In the genomic region with DNA sequence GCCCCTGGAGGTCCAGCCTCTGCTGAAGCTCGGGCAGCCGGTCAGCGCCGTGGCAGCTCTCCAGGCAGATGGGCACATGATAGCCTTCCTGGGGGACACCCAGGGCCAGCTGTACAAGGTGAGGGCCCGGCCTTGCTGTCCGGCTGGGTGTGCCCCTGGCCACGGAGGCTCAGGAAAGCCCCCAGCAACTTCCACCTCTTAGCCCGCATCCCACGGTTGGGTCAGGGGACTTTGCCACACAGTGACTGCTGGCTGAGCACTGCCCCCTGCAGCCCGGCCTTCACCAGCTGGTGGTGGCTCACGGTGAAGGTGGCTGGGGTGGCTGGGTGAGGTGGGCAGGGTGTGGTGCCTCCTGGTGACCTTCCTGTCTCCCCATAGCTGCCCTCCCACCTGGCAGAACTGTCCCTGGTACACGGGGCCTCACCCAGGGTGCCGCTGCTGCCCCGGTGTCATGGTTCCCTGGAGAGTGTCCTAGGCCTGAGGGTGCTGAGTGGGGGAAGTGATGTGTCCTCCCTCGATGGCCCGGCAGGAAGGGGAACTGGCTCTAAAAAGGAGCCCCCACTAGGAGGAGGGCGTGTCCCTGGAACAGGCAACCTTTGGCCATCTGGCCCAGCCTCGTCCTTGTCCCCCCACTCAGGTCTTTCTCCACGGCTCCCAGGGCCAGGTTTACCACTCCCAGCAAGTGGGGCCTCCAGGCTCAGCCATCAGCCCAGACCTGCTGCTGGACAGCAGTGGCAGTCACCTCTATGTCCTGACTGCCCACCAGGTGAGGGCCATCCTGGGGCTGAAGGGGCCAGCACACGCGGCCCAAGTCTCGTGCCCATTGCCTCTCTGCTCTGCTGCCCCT, we compare ENCODE assay signal across 13 cellular contexts. TPM values are rescaled to one million over a fixed set of nuclear protein-coding genes. Genes with fewer than 3 reads are reported as not detected.
A peak's percentile ranks its signal among the peaks of the same experiment; 100 is the strongest.
DNase-seq lines count a peak whose midpoint lies in the region; ATAC-seq, FAIRE-seq and TF ChIP-seq lines count a peak whose summit lies in the region.
"Had no signal": no experiment of that assay in that cellular context is flagged by ENCODE, and none has a peak within 500 bp of the region (broad histone marks: within the 10 kb centered on the region; RNA-seq: fewer than 3 reads in every experiment).

No MANE protein-coding gene starts in this region.

- TF ChIP-seq CTCF in HepG2 (CRISPR knock-in tag; IDR thresholded peaks at IDR 0.05) (peak; percentile 40), thyroid gland (IDR thresholded peaks at IDR 0.05) (no peak), tibial artery (IDR thresholded peaks at IDR 0.05) (no peak)

- TF ChIP-seq EP300 in HepG2 (IDR thresholded peaks at IDR 0.05; ENCODE audit: low read depth in 2 of 2, low read length in 2 of 2) (no peak), HepG2 (CRISPR knock-in tag; IDR thresholded peaks at IDR 0.05; ENCODE audit: borderline replicate concordance) (no peak)

- TF ChIP-seq POLR2A in HepG2 (IDR thresholded peaks at IDR 0.05; ENCODE audit: insufficient read depth in 1 of 2, low read depth in 2 of 2, low read length in 2 of 2): no peak
- no peak for TF ChIP-seq POLR2A in thyroid gland (IDR thresholded peaks at IDR 0.05)

- no peak for TF ChIP-seq RAD21 in HepG2 (CRISPR knock-in tag; IDR thresholded peaks at IDR 0.05)

- peak overlapping the region; percentile 82 to 90 for H3K27ac Mint-ChIP-seq in stimulated activated naive CD8-positive, alpha-beta T cell treated with anti-CD3 and anti-CD28 coated beads, Interleukin-15, amount 100 ng/mL, for 72 hours

- BruUV-seq in HepG2 (replicated peaks; lab: Mats Ljungman, UMichigan): no TSS peak

- ATAC-seq in stimulated activated naive CD8-positive, alpha-beta T cell treated with anti-CD3 and anti-CD28 coated beads, Interleukin-15, amount 100 ng/mL, for 72 hours: no peak
- no peak for ATAC-seq in stimulated activated naive CD8-positive, alpha-beta T cell treated with anti-CD3 and anti-CD28 coated beads, Interleukin-15, Interleukin-2, amounts not matched to agents 100 U/mL and 50 U/mL, for 24 hours
- ATAC-seq in HepG2 (no peak), GM18858 (IDR thresholded peaks at IDR 0.05; ENCODE audit: unreplicated experiment) (no peak), GM19467 (IDR thresholded peaks at IDR 0.05; ENCODE audit: unreplicated experiment) (no peak)
- ATAC-seq: pancreas had no signal

- no peak overlapping the region for H2AFZ ChIP-seq in HepG2 (ENCODE audit: low read length)

- H3K9me3 Mint-ChIP-seq in stimulated activated naive CD8-positive, alpha-beta T cell treated with anti-CD3 and anti-CD28 coated beads, Interleukin-15, amount 100 ng/mL, for 72 hours: no peaks in the 10 kb centered on the region

- 94% methylated on average over 6 of the region's 22 CpGs for WGBS in HepG2 (ENCODE audit: low lambda C conversion rate)
- WGBS in thyroid gland, 2 donors: 87% methylated on average over 6 of the region's 22 CpGs; no CpG with 5 or more reads in 1 of the 2 donors

- H3K4me2 ChIP-seq in HepG2 (ENCODE audit: low read depth, low read length): no peak overlapping the region

- in situ Hi-C loops in HepG2 (cut with HindIII; ENCODE audit: extremely low pct_ligation_motif_present, low pct_unique_long_range_greater_than_20kb): no loop called here

- no peak for DNase-seq in stimulated activated naive CD8-positive, alpha-beta T cell treated with anti-CD3 and anti-CD28 coated beads, Interleukin-15, amount 100 ng/mL, for 72 hours
- no peak for DNase-seq in stimulated activated naive CD8-positive, alpha-beta T cell treated with anti-CD3 and anti-CD28 coated beads, Interleukin-15, Interleukin-2, amounts not matched to agents 100 U/mL and 50 U/mL, for 24 hours
- DNase-seq in RPMI8226 (peak; percentile 25), HepG2 (ENCODE audit: low spot score) (no peak), thyroid gland (no peak), tibial artery (no peak)
- DNase-seq: DND-41 had no signal

- intact Hi-C loops in HepG2 (cut with micrococcal nuclease; ENCODE audit: unreplicated experiment) (loop anchor here (10.0 kb wide), 1 partner anchor 176 kb away; the partner anchor contains the start of gene RENBP), thyroid gland (cut with DNase I) (loop anchor here (5.0 kb wide), 1 partner anchor 184 kb away; no protein-coding TSS in a partner anchor), tibial artery (cut with DNase I; ENCODE audit: low total_unique reads) (loop anchor here (5.0 kb wide), 1 partner anchor 184 kb away; no protein-coding TSS in a partner anchor)

- H3K27me3 Mint-ChIP-seq in stimulated activated naive CD8-positive, alpha-beta T cell treated with anti-CD3 and anti-CD28 coated beads, Interleukin-15, amount 100 ng/mL, for 72 hours: no peaks in the 10 kb centered on the region

- H3K4me1 ChIP-seq in HepG2 (ENCODE audit: insufficient read depth, low read length) (peaks cover 31% of the 10 kb centered on the region), thyroid gland (no peaks in the 10 kb centered on the region), tibial artery (peaks cover 0 to 22% (median 5%) of the 10 kb centered on the region in 4 donors)
- H3K4me1 ChIP-seq: pancreas had no signal

- no peaks in the 10 kb centered on the region for H4K20me1 ChIP-seq in HepG2 (ENCODE audit: insufficient read depth, low read length)

- FAIRE-seq in HepG2 (lab: Jason Lieb, UNC): no peak
- FAIRE-seq: H54, pancreas had no signal

- H3K9me3 ChIP-seq in HepG2 (ENCODE audit: low read length): no peaks in the 10 kb centered on the region
- no peaks in the 10 kb centered on the region for H3K9me3 ChIP-seq in thyroid gland
- H3K9me3 ChIP-seq in tibial artery: no peaks in the 10 kb centered on the region
- H3K9me3 ChIP-seq: ascending aorta, pancreas had no signal

- H3K36me3 ChIP-seq in HepG2 (replicated peaks in 1 of 2; ENCODE audit: control insufficient read depth in 1 of 2, insufficient read depth in 2 of 2, low read length in 2 of 2): no peaks in the 10 kb centered on the region
- no peaks in the 10 kb centered on the region for H3K36me3 ChIP-seq in thyroid gland
- peaks cover 0 to 42% (median 0%) of the 10 kb centered on the region in 3 donors for H3K36me3 ChIP-seq in tibial artery
- H3K36me3 ChIP-seq: pancreas had no signal

- CTCF ChIA-PET in HepG2 (lab: Yijun Ruan, JAX; ENCODE audit: low intra/inter-chr PET ratio, low total read pairs): no interaction called here

- H3K27ac ChIP-seq in HepG2 (ENCODE audit: extremely low read length, insufficient read depth, low read length) (no peak overlapping the region), thyroid gland (no peak overlapping the region), tibial artery (no peak overlapping the region)
- H3K27ac ChIP-seq: ascending aorta, pancreas, SK-N-MC had no signal

- H3K27me3 ChIP-seq in HepG2 (ENCODE audit: control insufficient read depth in 1 of 2, insufficient read depth in 2 of 2, low read length in 2 of 2): no peaks in the 10 kb centered on the region
- no peaks in the 10 kb centered on the region for H3K27me3 ChIP-seq in thyroid gland
- H3K27me3 ChIP-seq in tibial artery: no peaks in the 10 kb centered on the region
- H3K27me3 ChIP-seq: ascending aorta had no signal

- POLR2A ChIA-PET in HepG2 (lab: Yijun Ruan, JAX): interaction anchor here (1.5 kb wide), 1 partner anchor 13 kb away, joined by 4 read pairs; no protein-coding TSS in a partner anchor

- H3K4me3 Mint-ChIP-seq in stimulated activated naive CD8-positive, alpha-beta T cell treated with anti-CD3 and anti-CD28 coated beads, Interleukin-15, amount 100 ng/mL, for 72 hours: peak overlapping the region; percentile 26 to 78

- H3K79me2 ChIP-seq in HepG2 (ENCODE audit: insufficient read depth, low read length): no peaks in the 10 kb centered on the region

- no peak overlapping the region for H3K4me3 ChIP-seq in HepG2 (replicated peaks in 1 of 3; ENCODE audit: insufficient read depth in 1 of 3, low read depth in 2 of 3, low read length in 3 of 3)
- no peak overlapping the region for H3K4me3 ChIP-seq in thyroid gland (replicated peaks in 1 of 3)
- no peak overlapping the region for H3K4me3 ChIP-seq in tibial artery
- H3K4me3 ChIP-seq: ascending aorta, pancreas, SK-N-MC had no signal

- H3K4me1 Mint-ChIP-seq in stimulated activated naive CD8-positive, alpha-beta T cell treated with anti-CD3 and anti-CD28 coated beads, Interleukin-15, amount 100 ng/mL, for 72 hours: peaks cover 31% of the 10 kb centered on the region

- no peak overlapping the region for H3K9ac ChIP-seq in HepG2 (ENCODE audit: insufficient read depth, low read depth, low read length)

RNA-seq across cellular contexts. Expression of gene PLXNB3, which starts 4.5 kb away (rescaled TPM):
- 1.2 and 3.0 TPM in 2 replicates for total RNA-seq in HepG2 (2016; rRNA removed; fragmentation: Illumina TruSeq; extraction: Trizol)
- 0.20 and 0.62 TPM in 2 replicates for total RNA-seq in HepG2 (2016; cell fraction: cytosol; rRNA removed; fragmentation: Illumina TruSeq; extraction: Trizol; ENCODE audit: low read depth)
- 0.51 and 3.2 TPM in 2 replicates for total RNA-seq in HepG2 (2016; cell fraction: insoluble cytoplasmic fraction; rRNA removed; fragmentation: Illumina TruSeq; extraction: Trizol)
- 0.90 and 1.4 TPM in 2 replicates for total RNA-seq in HepG2 (2016; cell fraction: membrane; rRNA removed; fragmentation: Illumina TruSeq; extraction: Trizol)
- 3.6 and 5.9 TPM in 2 replicates for total RNA-seq in HepG2 (2016; cell fraction: nucleus; rRNA removed; fragmentation: Illumina TruSeq; extraction: Trizol)
- 6.9 and 8.1 TPM in 2 replicates for polyA plus RNA-seq in HepG2 (2011; rRNA removed)
- 2.0 and 3.8 TPM in 2 replicates for polyA plus RNA-seq in HepG2 (2011; cell fraction: cytosol; rRNA removed)
- polyA plus RNA-seq in HepG2 (2011; cell fraction: nucleus; rRNA removed): 40.4 and 58.7 TPM in 2 replicates
- polyA plus RNA-seq in HepG2 (2012): 3.4 and 5.7 TPM in 2 replicates
- 0.61 and 0.93 TPM in 2 replicates for polyA plus RNA-seq in HepG2 (2016; cell fraction: cytosol; fragmentation: Illumina TruSeq; extraction: Trizol; ENCODE audit: low read depth)
- 1.8 and 2.9 TPM in 2 replicates for polyA plus RNA-seq in HepG2 (2016; cell fraction: insoluble cytoplasmic fraction; fragmentation: Illumina TruSeq; extraction: Trizol; ENCODE audit: low read depth)
- 2.0 and 2.3 TPM in 2 replicates for polyA plus RNA-seq in HepG2 (2016; cell fraction: membrane; fragmentation: Illumina TruSeq; extraction: Trizol; ENCODE audit: low read depth)
- 20.2 and 27.0 TPM in 2 replicates for polyA plus RNA-seq in HepG2 (2016; cell fraction: nucleus; fragmentation: Illumina TruSeq; extraction: Trizol; ENCODE audit: insufficient read depth, low read depth)
- 0.68 and 8.0 TPM in 2 replicates for polyA minus RNA-seq in HepG2 (2011; rRNA and poly(A)+ RNA removed; ENCODE audit: low replicate concordance)
- polyA minus RNA-seq in HepG2 (2011; cell fraction: cytosol; rRNA and poly(A)+ RNA removed): 5.1 and 5.5 TPM in 2 replicates
- 5.0 and 6.8 TPM in 2 replicates for polyA minus RNA-seq in HepG2 (2011; cell fraction: nucleus; rRNA and poly(A)+ RNA removed)
- 1 to 10 TPM in 3 of 4 donors, under 1 TPM in 1; 0.67 to 2.0 (median 1.1) TPM for total RNA-seq in thyroid gland

RNA-seq across cellular contexts. Expression of gene SRPK3, which starts 12.3 kb away (rescaled TPM):
- total RNA-seq in HepG2 (2016; rRNA removed; fragmentation: Illumina TruSeq; extraction: Trizol): 0.22 TPM in 1 of 2 replicates, not detected in the other
- total RNA-seq in HepG2 (2016; cell fraction: cytosol; rRNA removed; fragmentation: Illumina TruSeq; extraction: Trizol; ENCODE audit: low read depth): not detected in 2 replicates
- total RNA-seq in HepG2 (2016; cell fraction: insoluble cytoplasmic fraction; rRNA removed; fragmentation: Illumina TruSeq; extraction: Trizol): 0.09 TPM in 1 of 2 replicates, not detected in the other
- 0.07 TPM in 1 of 2 replicates, not detected in the other for total RNA-seq in HepG2 (2016; cell fraction: membrane; rRNA removed; fragmentation: Illumina TruSeq; extraction: Trizol)
- total RNA-seq in HepG2 (2016; cell fraction: nucleus; rRNA removed; fragmentation: Illumina TruSeq; extraction: Trizol): not detected in 2 replicates
- polyA plus RNA-seq in HepG2 (2011; rRNA removed): 0.10 and 0.30 TPM in 2 replicates
- 0.03 and 0.13 TPM in 2 replicates for polyA plus RNA-seq in HepG2 (2011; cell fraction: cytosol; rRNA removed)
- 0.93 and 2.1 TPM in 2 replicates for polyA plus RNA-seq in HepG2 (2011; cell fraction: nucleus; rRNA removed)
- 0.07 and 0.15 TPM in 2 replicates for polyA plus RNA-seq in HepG2 (2012)
- polyA plus RNA-seq in HepG2 (2016; cell fraction: cytosol; fragmentation: Illumina TruSeq; extraction: Trizol; ENCODE audit: low read depth): 0.16 and 0.37 TPM in 2 replicates
- not detected in 2 replicates for polyA plus RNA-seq in HepG2 (2016; cell fraction: insoluble cytoplasmic fraction; fragmentation: Illumina TruSeq; extraction: Trizol; ENCODE audit: low read depth)
- 0.14 TPM in 1 of 2 replicates, not detected in the other for polyA plus RNA-seq in HepG2 (2016; cell fraction: membrane; fragmentation: Illumina TruSeq; extraction: Trizol; ENCODE audit: low read depth)
- polyA plus RNA-seq in HepG2 (2016; cell fraction: nucleus; fragmentation: Illumina TruSeq; extraction: Trizol; ENCODE audit: insufficient read depth, low read depth): 0.57 TPM in 1 of 2 replicates, not detected in the other
- 0.06 TPM in 1 of 2 replicates, not detected in the other for polyA minus RNA-seq in HepG2 (2011; rRNA and poly(A)+ RNA removed; ENCODE audit: low replicate concordance)
- polyA minus RNA-seq in HepG2 (2011; cell fraction: cytosol; rRNA and poly(A)+ RNA removed): not detected in 2 replicates
- polyA minus RNA-seq in HepG2 (2011; cell fraction: nucleus; rRNA and poly(A)+ RNA removed): not detected in 2 replicates
- total RNA-seq in thyroid gland: under 1 TPM in 1 of 4 donors, not detected in 3; 0.22 TPM

RNA-seq across cellular contexts. Expression of gene IDH3G, which starts 25.6 kb away (rescaled TPM):
- total RNA-seq in HepG2 (2016; rRNA removed; fragmentation: Illumina TruSeq; extraction: Trizol) (16.2 and 18.7 TPM in 2 replicates), thyroid gland (100 to 1,000 TPM in 3 of 4 donors, 10 to 100 TPM in 1; 77.7 to 148 (median 115) TPM)
- total RNA-seq in HepG2 (2016; cell fraction: cytosol; rRNA removed; fragmentation: Illumina TruSeq; extraction: Trizol; ENCODE audit: low read depth): 13.0 and 13.1 TPM in 2 replicates
- 17.8 and 20.1 TPM in 2 replicates for total RNA-seq in HepG2 (2016; cell fraction: insoluble cytoplasmic fraction; rRNA removed; fragmentation: Illumina TruSeq; extraction: Trizol)
- 8.6 and 11.1 TPM in 2 replicates for total RNA-seq in HepG2 (2016; cell fraction: membrane; rRNA removed; fragmentation: Illumina TruSeq; extraction: Trizol)
- 12.0 and 15.0 TPM in 2 replicates for total RNA-seq in HepG2 (2016; cell fraction: nucleus; rRNA removed; fragmentation: Illumina TruSeq; extraction: Trizol)
- polyA plus RNA-seq in HepG2 (2011; rRNA removed): 35.5 and 36.0 TPM in 2 replicates
- 26.8 and 43.0 TPM in 2 replicates for polyA plus RNA-seq in HepG2 (2011; cell fraction: cytosol; rRNA removed)
- 101 and 115 TPM in 2 replicates for polyA plus RNA-seq in HepG2 (2011; cell fraction: nucleus; rRNA removed)
- polyA plus RNA-seq in HepG2 (2012): 19.4 and 20.6 TPM in 2 replicates
- polyA plus RNA-seq in HepG2 (2016; cell fraction: cytosol; fragmentation: Illumina TruSeq; extraction: Trizol; ENCODE audit: low read depth): 11.0 and 12.1 TPM in 2 replicates
- polyA plus RNA-seq in HepG2 (2016; cell fraction: insoluble cytoplasmic fraction; fragmentation: Illumina TruSeq; extraction: Trizol; ENCODE audit: low read depth): 24.4 and 28.5 TPM in 2 replicates
- 10.0 and 10.7 TPM in 2 replicates for polyA plus RNA-seq in HepG2 (2016; cell fraction: membrane; fragmentation: Illumina TruSeq; extraction: Trizol; ENCODE audit: low read depth)
- 28.9 and 29.2 TPM in 2 replicates for polyA plus RNA-seq in HepG2 (2016; cell fraction: nucleus; fragmentation: Illumina TruSeq; extraction: Trizol; ENCODE audit: insufficient read depth, low read depth)
- 56.4 and 152 TPM in 2 replicates for polyA minus RNA-seq in HepG2 (2011; rRNA and poly(A)+ RNA removed; ENCODE audit: low replicate concordance)
- polyA minus RNA-seq in HepG2 (2011; cell fraction: cytosol; rRNA and poly(A)+ RNA removed): 11.8 and 17.8 TPM in 2 replicates
- polyA minus RNA-seq in HepG2 (2011; cell fraction: nucleus; rRNA and poly(A)+ RNA removed): 16.5 and 18.6 TPM in 2 replicates

RNA-seq across cellular contexts. Expression of gene SSR4, which starts 25.9 kb away (rescaled TPM):
- total RNA-seq in HepG2 (2016; rRNA removed; fragmentation: Illumina TruSeq; extraction: Trizol): 124 and 214 TPM in 2 replicates
- 180 and 198 TPM in 2 replicates for total RNA-seq in HepG2 (2016; cell fraction: cytosol; rRNA removed; fragmentation: Illumina TruSeq; extraction: Trizol; ENCODE audit: low read depth)
- 138 and 213 TPM in 2 replicates for total RNA-seq in HepG2 (2016; cell fraction: insoluble cytoplasmic fraction; rRNA removed; fragmentation: Illumina TruSeq; extraction: Trizol)
- total RNA-seq in HepG2 (2016; cell fraction: membrane; rRNA removed; fragmentation: Illumina TruSeq; extraction: Trizol): 175 and 187 TPM in 2 replicates
- 143 and 151 TPM in 2 replicates for total RNA-seq in HepG2 (2016; cell fraction: nucleus; rRNA removed; fragmentation: Illumina TruSeq; extraction: Trizol)
- 288 and 319 TPM in 2 replicates for polyA plus RNA-seq in HepG2 (2011; rRNA removed)
- 276 and 476 TPM in 2 replicates for polyA plus RNA-seq in HepG2 (2011; cell fraction: cytosol; rRNA removed)
- 234 and 252 TPM in 2 replicates for polyA plus RNA-seq in HepG2 (2011; cell fraction: nucleus; rRNA removed)
- polyA plus RNA-seq in HepG2 (2012): 198 and 204 TPM in 2 replicates
- polyA plus RNA-seq in HepG2 (2016; cell fraction: cytosol; fragmentation: Illumina TruSeq; extraction: Trizol; ENCODE audit: low read depth): 201 and 218 TPM in 2 replicates
- polyA plus RNA-seq in HepG2 (2016; cell fraction: insoluble cytoplasmic fraction; fragmentation: Illumina TruSeq; extraction: Trizol; ENCODE audit: low read depth): 141 and 145 TPM in 2 replicates
- 192 and 200 TPM in 2 replicates for polyA plus RNA-seq in HepG2 (2016; cell fraction: membrane; fragmentation: Illumina TruSeq; extraction: Trizol; ENCODE audit: low read depth)
- polyA plus RNA-seq in HepG2 (2016; cell fraction: nucleus; fragmentation: Illumina TruSeq; extraction: Trizol; ENCODE audit: insufficient read depth, low read depth): 301 and 315 TPM in 2 replicates
- 172 and 203 TPM in 2 replicates for polyA minus RNA-seq in HepG2 (2011; rRNA and poly(A)+ RNA removed; ENCODE audit: low replicate concordance)
- 187 and 225 TPM in 2 replicates for polyA minus RNA-seq in HepG2 (2011; cell fraction: cytosol; rRNA and poly(A)+ RNA removed)
- polyA minus RNA-seq in HepG2 (2011; cell fraction: nucleus; rRNA and poly(A)+ RNA removed): 34.9 TPM in 2 replicates
- total RNA-seq in thyroid gland: 100 to 1,000 TPM; 177 to 359 (median 279) TPM

RNA-seq across cellular contexts. Expression of gene ABCD1, which starts 43.9 kb away (rescaled TPM):
- 10.1 and 15.9 TPM in 2 replicates for total RNA-seq in HepG2 (2016; rRNA removed; fragmentation: Illumina TruSeq; extraction: Trizol)
- 1.6 and 2.0 TPM in 2 replicates for total RNA-seq in HepG2 (2016; cell fraction: cytosol; rRNA removed; fragmentation: Illumina TruSeq; extraction: Trizol; ENCODE audit: low read depth)
- total RNA-seq in HepG2 (2016; cell fraction: insoluble cytoplasmic fraction; rRNA removed; fragmentation: Illumina TruSeq; extraction: Trizol): 9.1 and 16.2 TPM in 2 replicates
- 5.1 and 7.8 TPM in 2 replicates for total RNA-seq in HepG2 (2016; cell fraction: membrane; rRNA removed; fragmentation: Illumina TruSeq; extraction: Trizol)
- 14.6 and 18.2 TPM in 2 replicates for total RNA-seq in HepG2 (2016; cell fraction: nucleus; rRNA removed; fragmentation: Illumina TruSeq; extraction: Trizol)
- polyA plus RNA-seq in HepG2 (2011; rRNA removed): 11.4 and 15.4 TPM in 2 replicates
- 7.2 and 9.7 TPM in 2 replicates for polyA plus RNA-seq in HepG2 (2011; cell fraction: cytosol; rRNA removed)
- 50.2 and 59.9 TPM in 2 replicates for polyA plus RNA-seq in HepG2 (2011; cell fraction: nucleus; rRNA removed)
- polyA plus RNA-seq in HepG2 (2012): 19.7 and 23.2 TPM in 2 replicates
- polyA plus RNA-seq in HepG2 (2016; cell fraction: cytosol; fragmentation: Illumina TruSeq; extraction: Trizol; ENCODE audit: low read depth): 2.1 and 2.2 TPM in 2 replicates
- polyA plus RNA-seq in HepG2 (2016; cell fraction: insoluble cytoplasmic fraction; fragmentation: Illumina TruSeq; extraction: Trizol; ENCODE audit: low read depth): 8.6 and 12.6 TPM in 2 replicates
- polyA plus RNA-seq in HepG2 (2016; cell fraction: membrane; fragmentation: Illumina TruSeq; extraction: Trizol; ENCODE audit: low read depth): 4.3 and 5.1 TPM in 2 replicates
- polyA plus RNA-seq in HepG2 (2016; cell fraction: nucleus; fragmentation: Illumina TruSeq; extraction: Trizol; ENCODE audit: insufficient read depth, low read depth): 34.6 and 36.9 TPM in 2 replicates
- polyA minus RNA-seq in HepG2 (2011; rRNA and poly(A)+ RNA removed; ENCODE audit: low replicate concordance): 25.4 and 48.9 TPM in 2 replicates
- polyA minus RNA-seq in HepG2 (2011; cell fraction: cytosol; rRNA and poly(A)+ RNA removed): 19.4 and 20.9 TPM in 2 replicates
- 25.5 and 30.1 TPM in 2 replicates for polyA minus RNA-seq in HepG2 (2011; cell fraction: nucleus; rRNA and poly(A)+ RNA removed)
- total RNA-seq in thyroid gland: 10 to 100 TPM in 1 of 4 donors, 1 to 10 TPM in 3; 7.0 to 11.8 (median 8.9) TPM
